ENCODE assay signal across 22 cellular contexts in the genomic region with DNA sequence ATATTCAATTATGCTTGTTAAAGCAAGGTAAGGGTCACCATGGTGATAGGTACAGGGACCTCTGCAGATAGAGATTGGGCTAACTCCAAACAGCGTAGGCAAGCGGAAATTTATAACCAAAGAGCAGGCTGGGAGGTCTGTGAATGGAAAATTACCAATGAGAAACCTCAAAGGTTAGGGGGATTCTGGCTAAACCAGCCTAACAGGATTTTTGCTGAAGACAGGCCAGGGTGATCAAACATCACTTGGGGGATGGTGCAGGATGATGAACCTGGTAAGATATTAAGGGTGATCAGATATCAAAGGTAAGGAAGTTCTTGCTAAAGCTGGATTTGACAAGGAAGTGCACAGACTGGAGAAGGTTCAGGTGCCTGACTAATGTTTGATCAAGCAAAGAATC. TPM values are rescaled to one million over a fixed set of nuclear protein-coding genes. Genes with fewer than 3 reads are reported as not detected.
DNase-seq lines count a peak whose midpoint lies in the region; ATAC-seq and TF ChIP-seq lines count a peak whose summit lies in the region.
"Had no signal": no experiment of that assay in that cellular context is flagged by ENCODE, and none has a peak within 500 bp of the region (broad histone marks: within the 10 kb centered on the region; RNA-seq: fewer than 3 reads in every experiment).

No MANE protein-coding gene starts in this region.

- H2BK5ac ChIP-seq in H9 (ENCODE audit: insufficient read length, low read length), result no peak overlapping the region

- intact Hi-C loops in thyroid gland (cut with DNase I), result no loop called here

- H3K23me2 ChIP-seq in H9 (ENCODE audit: insufficient read length, low read depth, low read length, poor library complexity, severe bottlenecking), result no peaks in the 10 kb centered on the region

- DNase-seq in H9, result peak; percentile 40
- peak; percentile 62 to 65 for DNase-seq in NCI-H526 (lab: John Stamatoyannopoulos, UW)
- DNase-seq in iPS DF 4.7 (ENCODE audit: extremely low read depth, low spot score), result peak; percentile 64
- peak; percentile 12 to 19 for DNase-seq in thyroid gland
- DNase-seq in nephron progenitor cell, result no peak
- DNase-seq in pons (ENCODE audit: low spot score), result no peak
- DNase-seq: activated B cell treated with CpG ODN at 0.5 μM for 24 hours; activated naive CD4-positive, alpha-beta T cell treated with anti-CD3 and anti-CD28 coated beads, Interleukin-2, amount 10 ng/mL, durations not matched to agents 7 days and 5 days; left cardiac atrium; mesenchymal stem cell; naive thymus-derived CD4-positive, alpha-beta T cell; occipital lobe; retina; Right ventricle myocardium superior; T1000 had no signal

- no peak overlapping the region for H2AK5ac ChIP-seq in H9 (ENCODE audit: insufficient read length, low read length)

- H3K4me3 Mint-ChIP-seq in H9 (peak overlapping the region in 1 of 2 experiments; percentile 38; a peak in 1 of 5 replicates), nephron progenitor cell (no peak overlapping the region)
- H3K4me3 Mint-ChIP-seq: activated B cell treated with CpG ODN at 0.5 μM for 24 hours; activated naive CD4-positive, alpha-beta T cell treated with anti-CD3 and anti-CD28 coated beads, Interleukin-2, amount 10 ng/mL, durations not matched to agents 7 days and 5 days; activated T-helper 1 cell treated with anti-CD3 and anti-CD28 coated beads, Interleukin-12 subunit alpha, Interleukin-12 subunit beta, Interleukin-2, Interleukin-4 antibody, amounts not matched to agents 30 ng/mL and 10 ng/mL and 1 ng/mL, durations not matched to agents 14 hours and 24 hours and 36 hours; naive thymus-derived CD4-positive, alpha-beta T cell; stimulated activated memory B cell treated with anti-CD40 and anti-IgM and Interleukin-4, amounts not matched to agents 10 μg/mL and 1 μg/mL and 100 μg/mL, for 72 hours had no signal

- no peak overlapping the region for H3K14ac ChIP-seq in H9 (ENCODE audit: insufficient read depth, low read length)

- H3K4ac ChIP-seq in H9 (ENCODE audit: low read depth, low read length), result no peak overlapping the region; the same call in 1 of the 2 replicates

- peaks cover 12 to 13% (median 12%) of the 10 kb centered on the region in 3 experiments for H3K36me3 Mint-ChIP-seq in H9 (ENCODE audit: insufficient read depth in 1 of 3, low read depth in 3 of 3)
- peaks cover 14% of the 10 kb centered on the region for H3K36me3 Mint-ChIP-seq in nephron progenitor cell (ENCODE audit: low read depth)
- H3K36me3 Mint-ChIP-seq: activated naive CD4-positive, alpha-beta T cell treated with anti-CD3 and anti-CD28 coated beads, Interleukin-2, amount 10 ng/mL, durations not matched to agents 7 days and 5 days; stimulated activated memory B cell treated with anti-CD40 and anti-IgM and Interleukin-4, amounts not matched to agents 10 μg/mL and 1 μg/mL and 100 μg/mL, for 72 hours had no signal

- peak overlapping the region; percentile 15 for H3K18ac ChIP-seq in H9 (ENCODE audit: insufficient read length, low read depth, low read length)

- H2BK12ac ChIP-seq in H9 (ENCODE audit: insufficient read length, low read depth, low read length), result no peak overlapping the region

- H3K27ac ChIP-seq in H9 (ENCODE audit: insufficient read length, low read depth, low read length) (peak overlapping the region; percentile 74), thyroid gland (peak overlapping the region; percentile 34 to 64 (median 63))
- H3K27ac ChIP-seq: cardiac muscle cell, KMS-11, thoracic aorta had no signal

- H3K56ac ChIP-seq in H9 (ENCODE audit: insufficient read length, low read depth, low read length), result no peak overlapping the region

- no peak for TF ChIP-seq POLR2A in thyroid gland (IDR thresholded peaks at IDR 0.05)

- H2AFZ ChIP-seq in H9 (ENCODE audit: low read length), result no peak overlapping the region

- no peaks in the 10 kb centered on the region for H3K79me1 ChIP-seq in H9 (ENCODE audit: insufficient read depth, low read depth, low read length, poor library complexity, severe bottlenecking)

- H3K4me1 ChIP-seq in H9 (ENCODE audit: insufficient read depth, low read length) (peaks cover 2% of the 10 kb centered on the region; the same call in 1 of the 2 replicates), thyroid gland (peaks cover 4 to 6% of the 10 kb centered on the region in 2 donors)

- H3K9ac ChIP-seq in H9 (ENCODE audit: extremely low read depth, insufficient read length, low read length), result no peak overlapping the region
- H3K9ac ChIP-seq: KMS-11 had no signal

- no CpG with 5 or more reads among the region's 2 CpGs for WGBS in H9 (ENCODE audit: extremely low coverage, insufficient read length, low lambda C conversion rate)
- 66 to 76% methylated on average over 2 of the region's 2 CpGs for WGBS in thyroid gland, 2 donors

- no peak overlapping the region for H2BK120ac ChIP-seq in H9 (ENCODE audit: low read depth, low read length, poor library complexity, severe bottlenecking)

- H2BK15ac ChIP-seq in H9 (ENCODE audit: low read depth, low read length), result no peak overlapping the region

- H3K9me3 Mint-ChIP-seq in H9 (peaks cover 59 to 77% of the 10 kb centered on the region in 2 experiments), nephron progenitor cell (peaks cover 57% of the 10 kb centered on the region)

- H3T11ph ChIP-seq in H9 (ENCODE audit: low read length), result no peak overlapping the region

- ATAC-seq in HG02623 (IDR thresholded peaks at IDR 0.05; ENCODE audit: unreplicated experiment), result no peak
- ATAC-seq: left cardiac atrium; naive thymus-derived CD4-positive, alpha-beta T cell; stimulated activated memory B cell treated with anti-CD40 and anti-IgM and Interleukin-4, amounts not matched to agents 10 μg/mL and 1 μg/mL and 100 μg/mL, for 72 hours had no signal

- H4K8ac ChIP-seq in H9 (replicated peaks; ENCODE audit: insufficient read length, low read depth, low read length), result no peak overlapping the region

- H3K9me3 ChIP-seq in H9 (ENCODE audit: control insufficient read depth, low read depth, low read length) (peaks cover 22% of the 10 kb centered on the region), thyroid gland (no peaks in the 10 kb centered on the region)
- H3K9me3 ChIP-seq: thoracic aorta had no signal

- no peak overlapping the region for H3K4me3 ChIP-seq in thyroid gland (replicated peaks in 1 of 3)
- H3K4me3 ChIP-seq: cardiac muscle cell, smooth muscle cell, thoracic aorta had no signal

- H3K27ac Mint-ChIP-seq in H9 (peak overlapping the region; percentile 46 to 90 (median 69); a peak in 3 of 7 replicates), nephron progenitor cell (no peak overlapping the region)
- H3K27ac Mint-ChIP-seq: activated B cell treated with CpG ODN at 0.5 μM for 24 hours; activated naive CD4-positive, alpha-beta T cell treated with anti-CD3 and anti-CD28 coated beads, Interleukin-2, amount 10 ng/mL, durations not matched to agents 7 days and 5 days; activated T-helper 1 cell treated with anti-CD3 and anti-CD28 coated beads, Interleukin-12 subunit alpha, Interleukin-12 subunit beta, Interleukin-2, Interleukin-4 antibody, amounts not matched to agents 30 ng/mL and 10 ng/mL and 1 ng/mL, durations not matched to agents 14 hours and 24 hours and 36 hours; naive thymus-derived CD4-positive, alpha-beta T cell; stimulated activated memory B cell treated with anti-CD40 and anti-IgM and Interleukin-4, amounts not matched to agents 10 μg/mL and 1 μg/mL and 100 μg/mL, for 72 hours had no signal

- no peak for TF ChIP-seq CTCF in H9 (conservative IDR thresholded peaks at IDR 0.05)
- TF ChIP-seq CTCF in thyroid gland (IDR thresholded peaks at IDR 0.05), result no peak
- TF ChIP-seq CTCF in nephron progenitor cell (IDR thresholded peaks at IDR 0.05), result no peak

- H3K4me2 ChIP-seq in H9 (ENCODE audit: insufficient read depth, insufficient read length, low read length), result peak overlapping the region; percentile 40
- H3K4me2 ChIP-seq: KMS-11, smooth muscle cell had no signal

- H3K27me3 ChIP-seq in H9 (ENCODE audit: insufficient read depth, low read length) (no peaks in the 10 kb centered on the region), thyroid gland (no peaks in the 10 kb centered on the region)
- H3K27me3 ChIP-seq: cardiac muscle cell had no signal

- H3K27me3 Mint-ChIP-seq in H9 (ENCODE audit: low read depth), result no peaks in the 10 kb centered on the region
- peaks cover 3% of the 10 kb centered on the region for H3K27me3 Mint-ChIP-seq in nephron progenitor cell (ENCODE audit: low read depth, poor library complexity)
- H3K27me3 Mint-ChIP-seq: activated B cell treated with CpG ODN at 0.5 μM for 24 hours; activated naive CD4-positive, alpha-beta T cell treated with anti-CD3 and anti-CD28 coated beads, Interleukin-2, amount 10 ng/mL, durations not matched to agents 7 days and 5 days; naive thymus-derived CD4-positive, alpha-beta T cell; stimulated activated memory B cell treated with anti-CD40 and anti-IgM and Interleukin-4, amounts not matched to agents 10 μg/mL and 1 μg/mL and 100 μg/mL, for 72 hours had no signal

- H3K23ac ChIP-seq in H9 (ENCODE audit: insufficient read length, low read depth, low read length), result no peak overlapping the region

- H2BK20ac ChIP-seq in H9 (ENCODE audit: low read depth, low read length, poor library complexity, severe bottlenecking), result no peak overlapping the region

- H3K36me3 ChIP-seq in thyroid gland, result no peaks in the 10 kb centered on the region
- H3K36me3 ChIP-seq: thoracic aorta had no signal

- no peaks in the 10 kb centered on the region for H3K79me2 ChIP-seq in H9 (ENCODE audit: insufficient read depth, low read length)

- H3K4me1 Mint-ChIP-seq in H9 (peaks cover 29% of the 10 kb centered on the region in 2 experiments), nephron progenitor cell (no peaks in the 10 kb centered on the region)

- no peak overlapping the region for H4K5ac ChIP-seq in H9 (ENCODE audit: insufficient read length, low read depth, low read length)

- H4K20me1 ChIP-seq in H9 (ENCODE audit: control insufficient read depth, insufficient read depth, insufficient read length), result no peaks in the 10 kb centered on the region

- no peak overlapping the region for H4K91ac ChIP-seq in H9 (ENCODE audit: insufficient read length, low read depth, low read length)

RNA-seq across cellular contexts. Expression of a gene that starts 35.3 kb away (rescaled TPM):
- 893 and 900 TPM in 2 replicates for total RNA-seq in H9 (2021)
- 100 to 1,000 TPM; 413 to 706 (median 631) TPM for total RNA-seq in thyroid gland

RNA-seq across cellular contexts. Expression of a gene that starts 35.3 kb away (rescaled TPM):
- total RNA-seq in H9 (2021), result 134 and 188 TPM in 2 replicates
- total RNA-seq in thyroid gland, result 10 to 100 TPM; 42.9 to 65.2 (median 54.1) TPM

Comparison
In these comparisons a context has a peak if more than half of its experiments do, and no peak if none do; other contexts are left out.
1. DNase-seq: peak in H9 (single experiment), NCI-H526 (2 of 2), iPS DF 4.7 (single experiment) and thyroid gland (2 of 2); none in nephron progenitor cell (single experiment) and pons (single experiment).